1 cellular context compared by ENCODE assay signal in the genomic region with DNA sequence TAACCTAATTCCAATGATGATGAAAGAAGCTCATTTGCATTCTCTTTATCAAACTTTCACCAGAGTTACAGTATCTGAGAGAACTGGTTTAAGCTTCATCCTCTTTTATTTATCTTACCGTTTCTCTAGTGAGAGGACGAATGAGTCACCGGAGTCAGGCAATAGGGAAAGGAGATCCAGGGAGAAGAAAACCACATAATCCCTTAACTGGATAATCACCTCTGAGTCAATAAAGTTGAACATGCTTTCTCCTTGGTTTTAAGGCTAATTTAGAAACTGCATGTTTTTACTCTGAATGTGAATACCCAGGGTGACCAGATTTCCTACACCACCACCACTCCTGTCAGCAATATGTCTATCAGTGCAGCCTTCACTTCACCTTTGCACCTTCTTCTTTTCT.
TF ChIP-seq lines count a peak whose summit lies in the region.

No MANE protein-coding gene starts in this region.

TF ChIP-seq in GM23338, 12 proteins besides CTCF, POLR2A, EP300 and RAD21 (continued from another document):
- TF ChIP-seq, protein P1, sequence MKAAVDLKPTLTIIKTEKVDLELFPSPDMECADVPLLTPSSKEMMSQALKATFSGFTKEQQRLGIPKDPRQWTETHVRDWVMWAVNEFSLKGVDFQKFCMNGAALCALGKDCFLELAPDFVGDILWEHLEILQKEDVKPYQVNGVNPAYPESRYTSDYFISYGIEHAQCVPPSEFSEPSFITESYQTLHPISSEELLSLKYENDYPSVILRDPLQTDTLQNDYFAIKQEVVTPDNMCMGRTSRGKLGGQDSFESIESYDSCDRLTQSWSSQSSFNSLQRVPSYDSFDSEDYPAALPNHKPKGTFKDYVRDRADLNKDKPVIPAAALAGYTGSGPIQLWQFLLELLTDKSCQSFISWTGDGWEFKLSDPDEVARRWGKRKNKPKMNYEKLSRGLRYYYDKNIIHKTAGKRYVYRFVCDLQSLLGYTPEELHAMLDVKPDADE (IDR thresholded peaks at IDR 0.05) = no peak
- TF ChIP-seq CREB1 (CRISPR knock-in tag; IDR thresholded peaks at IDR 0.05; ENCODE audit: low read depth) (no peak), POLR2AphosphoS5 (IDR thresholded peaks at IDR 0.05; ENCODE audit: low read depth) (no peak), NANOG (IDR thresholded peaks at IDR 0.05; ENCODE audit: borderline replicate concordance) (no peak), STAT1 (IDR thresholded peaks at IDR 0.05; ENCODE audit: unreplicated experiment) (no peak)
